Comparison of ENCODE assay signal across 1 cellular context in the genomic region with DNA sequence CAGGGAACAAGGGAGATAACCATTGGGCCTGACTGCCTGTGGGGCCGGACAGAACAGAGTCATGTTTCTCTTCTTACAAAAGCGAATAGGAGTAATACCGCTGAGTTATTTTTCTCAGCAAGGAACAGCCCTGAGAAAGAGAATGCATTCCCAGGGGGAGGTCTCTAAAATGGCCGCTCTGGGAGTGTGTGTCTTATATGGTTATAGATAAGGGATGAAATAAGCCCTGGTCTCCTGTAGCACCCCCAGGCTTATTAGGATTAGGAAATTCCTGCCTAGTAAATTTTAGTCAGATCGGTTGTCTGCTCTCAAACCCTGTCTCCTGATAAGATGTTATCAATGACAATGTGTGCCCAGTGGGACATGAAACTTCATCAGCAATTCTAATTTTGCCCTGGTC.
TF ChIP-seq lines count a peak whose summit lies in the region.

No MANE protein-coding gene starts in this region.

TF ChIP-seq in K562, 482 proteins besides CTCF, POLR2A, EP300 and RAD21:
- TF ChIP-seq TRIM28 (IDR thresholded peaks at IDR 0.05) (peak; percentile 94), CBX5 (IDR thresholded peaks at IDR 0.05; ENCODE audit: borderline replicate concordance, low read depth) (peak; percentile 89), TRIM24 (IDR thresholded peaks at IDR 0.05) (peak in 1 of 2 experiments; percentile 66; a peak in 2 of 4 replicates), CBX3 (IDR thresholded peaks at IDR 0.05; ENCODE audit: borderline replicate concordance in 1 of 2, low read length in 2 of 2) (peak in 1 of 2 experiments; percentile 90; a peak in 2 of 3 replicates)
